In genomic region chr2:44748-45341, GRCh38 we compare ENCODE assay signal across 10 cellular contexts. TPM values are rescaled to one million over a fixed set of nuclear protein-coding genes. Genes with fewer than 3 reads are reported as not detected.
A peak's percentile ranks its signal among the peaks of the same experiment; 100 is the strongest.
DNase-seq lines count a peak whose midpoint lies in the region; ATAC-seq and TF ChIP-seq lines count a peak whose summit lies in the region.
"Had no signal": no experiment of that assay in that cellular context is flagged by ENCODE, and none has a peak within 500 bp of the region (broad histone marks: within the 10 kb centered on the region; RNA-seq: fewer than 3 reads in every experiment).

No MANE protein-coding gene starts in this region.

- H3K36me3 Mint-ChIP-seq in nephron progenitor cell (ENCODE audit: low read depth) = no peaks in the 10 kb centered on the region

- ATAC-seq in GM21737 (IDR thresholded peaks at IDR 0.05; ENCODE audit: unreplicated experiment) = no peak

- TF ChIP-seq CTCF in epithelial cell of proximal tubule (conservative IDR thresholded peaks at IDR 0.05; ENCODE audit: low read depth, low read length) (peak; percentile 9), nephron progenitor cell (IDR thresholded peaks at IDR 0.05) (no peak)

- H3K4me3 ChIP-seq in epithelial cell of proximal tubule (ENCODE audit: low read depth, low read length) = peak overlapping the region; percentile 86

- H3K4me1 Mint-ChIP-seq in nephron progenitor cell = peaks cover 15% of the 10 kb centered on the region

- no peak overlapping the region for H3K27ac Mint-ChIP-seq in nephron progenitor cell
- H3K27ac Mint-ChIP-seq: activated B cell treated with CpG ODN at 0.5 μM for 24 hours had no signal

- DNase-seq in COLO668 (lab: John Stamatoyannopoulos, UW; ENCODE audit: unreplicated experiment) = peak; percentile 49
- peak; percentile 19 for DNase-seq in NCI-H128 (lab: John Stamatoyannopoulos, UW; ENCODE audit: unreplicated experiment)
- no peak for DNase-seq in epithelial cell of proximal tubule (ENCODE audit: low read depth)
- no peak for DNase-seq in nephron progenitor cell
- no peak for DNase-seq in retina
- no peak for DNase-seq in DMS153 (lab: John Stamatoyannopoulos, UW)
- no peak for DNase-seq in SIG-M5 treated with dmso at 0.1 percent for 504 hours (lab: John Stamatoyannopoulos, UW; ENCODE audit: unreplicated experiment)
- DNase-seq: activated B cell treated with CpG ODN at 0.5 μM for 24 hours, NCI-H1694 treated with DMSO at 0.1 percent for 48 hours had no signal

- H3K27me3 Mint-ChIP-seq in nephron progenitor cell (ENCODE audit: low read depth, poor library complexity) = peaks cover 73% of the 10 kb centered on the region

- H3K9me3 Mint-ChIP-seq in nephron progenitor cell = no peaks in the 10 kb centered on the region
- H3K9me3 Mint-ChIP-seq: activated B cell treated with CpG ODN at 0.5 μM for 24 hours had no signal

- H3K4me3 Mint-ChIP-seq in nephron progenitor cell = peak overlapping the region; percentile 66

RNA-seq across cellular contexts. Expression of gene FAM110C, which starts 1.5 kb away (rescaled TPM):
- 6.1 and 13.5 TPM in 2 replicates for total RNA-seq in epithelial cell of proximal tubule

Comparison
In these comparisons a context has a peak if more than half of its experiments do, and no peak if none do; other contexts are left out.
1. DNase-seq: peak in COLO668 (single experiment) and NCI-H128 (single experiment); none in epithelial cell of proximal tubule (single experiment), nephron progenitor cell (single experiment), retina (single experiment), DMS153 (single experiment) and SIG-M5 treated with dmso at 0.1 percent for 504 hours (single experiment).